ENCODE assay signal across 8 cellular contexts in genomic region chr7:24573008-24573553, GRCh38. TPM values are rescaled to one million over a fixed set of nuclear protein-coding genes. Genes with fewer than 3 reads are reported as not detected.
DNase-seq lines count a peak whose midpoint lies in the region; ATAC-seq and TF ChIP-seq lines count a peak whose summit lies in the region.

TSS of gene PALS2 (plus strand) at chr7:24573452. CDS start at chr7:24623668, 50,216 bp downstream.

- no peaks in the 10 kb centered on the region for H3K9me3 ChIP-seq in adrenal gland (replicated peaks in 1 of 3)

- DNase-seq in GM03348 (ENCODE audit: low spot score) (peak; percentile 93), H7 (peak; percentile 94), M059J (ENCODE audit: low read depth) (peak; percentile 78), SW480 (ENCODE audit: low spot score) (peak; percentile 86), adrenal gland (peak; percentile 57 to 86 (median 75)), left cardiac atrium (peak; percentile 74), progenitor cell of endocrine pancreas (ENCODE audit: low spot score, unreplicated experiment) (peak; percentile 75), ureter (ENCODE audit: low spot score) (peak; percentile 65)

- peak; percentile 93 to 94 for ATAC-seq in left cardiac atrium

- intact Hi-C loops in adrenal gland (cut with DNase I) (loop anchor here in 1 of 2 donors (5.0 kb wide), 1 partner anchor 94 kb away; no protein-coding TSS in a partner anchor), left cardiac atrium (cut with DNase I) (loop anchor here in 1 of 2 donors (10.0 kb wide), 1 partner anchor 92 kb away; no protein-coding TSS in a partner anchor)

- peak within 1 kb of the TSS; percentile 96 for H3K27ac Mint-ChIP-seq in progenitor cell of endocrine pancreas

- no peaks in the 10 kb centered on the region for H3K9me3 Mint-ChIP-seq in progenitor cell of endocrine pancreas (ENCODE audit: low read depth)

- WGBS in adrenal gland, 4 donors = 0 to 1% (median 0%) methylated on average over 3 to 63 of the region's 69 CpGs

- TF ChIP-seq CTCF in adrenal gland (IDR thresholded peaks at IDR 0.05) = no peak
- TF ChIP-seq CTCF in progenitor cell of endocrine pancreas (IDR thresholded peaks at IDR 0.05; ENCODE audit: unreplicated experiment) = no peak

- peak within 1 kb of the TSS; percentile 85 for H3K4me3 ChIP-seq in H7 (ENCODE audit: insufficient read depth, low read depth, low read length)
- H3K4me3 ChIP-seq in adrenal gland = peak within 1 kb of the TSS in 3 of 4 donors; percentile 28 to 96 (median 50)

- peak in 1 of 2 donors; percentile 39 for TF ChIP-seq POLR2A in adrenal gland (IDR thresholded peaks at IDR 0.05)

- peak within 1 kb of the TSS in 4 of 5 donors; percentile 62 to 93 (median 83) for H3K27ac ChIP-seq in adrenal gland

- peaks cover 44% of the 10 kb centered on the region for H3K27me3 Mint-ChIP-seq in progenitor cell of endocrine pancreas

- H3K4me1 ChIP-seq in adrenal gland (replicated peaks in 1 of 2) = peaks cover 0 to 18% of the 10 kb centered on the region in 2 donors

- no peaks in the 10 kb centered on the region for H3K36me3 ChIP-seq in H7 (replicated peaks; ENCODE audit: control insufficient read depth, insufficient read depth, low read length)
- no peaks in the 10 kb centered on the region for H3K36me3 ChIP-seq in adrenal gland (replicated peaks in 1 of 2)

- H3K27me3 ChIP-seq in H7 (ENCODE audit: control insufficient read depth, insufficient read depth, low read length) (no peaks in the 10 kb centered on the region), adrenal gland (no peaks in the 10 kb centered on the region)

- H3K36me3 Mint-ChIP-seq in progenitor cell of endocrine pancreas (ENCODE audit: insufficient read depth) = no peaks in the 10 kb centered on the region

- H3K4me1 Mint-ChIP-seq in progenitor cell of endocrine pancreas (ENCODE audit: low read depth) = peaks cover 21% of the 10 kb centered on the region

- H3K4me3 Mint-ChIP-seq in progenitor cell of endocrine pancreas (ENCODE audit: low read depth) = peak within 1 kb of the TSS; percentile 91

RNA-seq across cellular contexts. Expression of gene PALS2, which starts in this region (rescaled TPM):
- 25.3 and 35.6 TPM in 2 replicates for total RNA-seq in H7 (2014; rRNA removed; shearing (Covaris generic))
- 12.1 and 27.9 TPM in 2 replicates for total RNA-seq in M059J (2014; rRNA removed; shearing (Covaris generic))
- total RNA-seq in adrenal gland (10 to 100 TPM in 4 of 8 donors, 1 to 10 TPM in 4; 5.5 to 26.9 (median 12.4) TPM), left cardiac atrium (10 to 100 TPM; 13.6 to 15.1 TPM), progenitor cell of endocrine pancreas (57.0 and 75.1 TPM in 2 replicates), ureter (19.8 TPM)
- polyA plus RNA-seq in adrenal gland = 1 to 10 TPM in 2 of 3 donors, under 1 TPM in 1; 0.98 to 3.7 (median 1.8) TPM

Comparison
In these comparisons a context has a peak if more than half of its experiments do, and no peak if none do; other contexts are left out.
1. Peak in every context shown above with its lines: DNase-seq, ATAC-seq, H3K4me3 ChIP-seq and H3K27ac ChIP-seq.